ENCODE assay signal across 26 cellular contexts in the genomic region with DNA sequence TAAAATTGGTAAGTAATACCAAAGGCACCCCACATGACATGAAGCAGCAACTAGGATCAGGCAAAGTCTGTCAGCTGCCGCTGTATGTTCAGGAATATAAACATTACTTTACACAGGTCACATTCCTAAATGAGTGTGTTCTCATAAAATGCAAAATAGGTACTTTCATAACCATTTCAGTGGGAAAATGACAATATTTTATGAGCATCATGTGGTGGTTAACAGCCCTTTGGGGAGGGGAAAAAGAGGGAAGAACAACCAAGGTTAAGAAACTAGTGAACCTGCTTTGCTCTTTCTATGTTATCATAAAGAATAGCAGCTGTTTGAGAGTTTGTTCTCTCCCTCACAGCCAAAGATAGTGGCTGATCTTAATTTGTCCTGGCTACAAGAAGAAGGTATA.
DNase-seq lines count a peak whose midpoint lies in the region; ATAC-seq and TF ChIP-seq lines count a peak whose summit lies in the region.
"Had no signal": no experiment of that assay in that cellular context is flagged by ENCODE, and none has a peak within 500 bp of the region (broad histone marks: within the 10 kb centered on the region; RNA-seq: fewer than 3 reads in every experiment).

No MANE protein-coding gene starts in this region.

- H3K27me3 ChIP-seq in cardiac muscle cell (no peaks in the 10 kb centered on the region), right atrium auricular region (no peaks in the 10 kb centered on the region), left lung (no peaks in the 10 kb centered on the region)
- H3K27me3 ChIP-seq: adrenal gland, heart left ventricle had no signal

- no peaks in the 10 kb centered on the region for H3K9me3 Mint-ChIP-seq in stimulated activated naive B cell treated with anti-CD40 and anti-IgM and Interleukin-4, amounts not matched to agents 10 μg/mL and 1 μg/mL and 100 μg/mL, for 72 hours
- H3K9me3 Mint-ChIP-seq: CD8-positive, alpha-beta memory T cell; neural crest cell had no signal

- peak; percentile 91 for ATAC-seq in mucosa of descending colon
- no peak for ATAC-seq in left lung
- no peak for ATAC-seq in stimulated activated naive B cell treated with anti-CD40 and anti-IgM and Interleukin-4, amounts not matched to agents 10 μg/mL and 1 μg/mL and 100 μg/mL, for 72 hours (replicated peaks)
- ATAC-seq: activated CD8-positive, alpha-beta T cell treated with anti-CD3 and anti-CD28 coated beads, Interleukin-2, amount 10 ng/mL, durations not matched to agents 7 days and 5 days; GM12878; heart left ventricle had no signal

- peaks cover 0 to 5% of the 10 kb centered on the region in 2 donors for H3K27me3 Mint-ChIP-seq in stimulated activated naive B cell treated with anti-CD40 and anti-IgM and Interleukin-4, amounts not matched to agents 10 μg/mL and 1 μg/mL and 100 μg/mL, for 72 hours

- H3K36me3 Mint-ChIP-seq in stimulated activated naive B cell treated with anti-CD40 and anti-IgM and Interleukin-4, amounts not matched to agents 10 μg/mL and 1 μg/mL and 100 μg/mL, for 72 hours, result no peaks in the 10 kb centered on the region
- H3K36me3 Mint-ChIP-seq: CD8-positive, alpha-beta memory T cell had no signal

- TF ChIP-seq CTCF in cardiac muscle cell (IDR thresholded peaks at IDR 0.05; ENCODE audit: low read depth, low read length), result no peak
- no peak for TF ChIP-seq CTCF in right atrium auricular region (IDR thresholded peaks at IDR 0.05)
- TF ChIP-seq CTCF in VCaP (conservative IDR thresholded peaks at IDR 0.05), result no peak
- TF ChIP-seq CTCF in mucosa of descending colon (IDR thresholded peaks at IDR 0.05), result no peak
- TF ChIP-seq CTCF in GM10248 (IDR thresholded peaks at IDR 0.05; ENCODE audit: control extremely low read depth, extremely low read depth, low read depth, missing control alignments), result no peak
- TF ChIP-seq CTCF in left lung (IDR thresholded peaks at IDR 0.05), result no peak

- no peak overlapping the region for H3K27ac Mint-ChIP-seq in stimulated activated naive B cell treated with anti-CD40 and anti-IgM and Interleukin-4, amounts not matched to agents 10 μg/mL and 1 μg/mL and 100 μg/mL, for 72 hours
- H3K27ac Mint-ChIP-seq: activated CD8-positive, alpha-beta T cell treated with anti-CD3 and anti-CD28 coated beads, Interleukin-2, amount 10 ng/mL, durations not matched to agents 7 days and 5 days; CD8-positive, alpha-beta memory T cell had no signal

- H3K27ac ChIP-seq in cardiac muscle cell, result peak overlapping the region; percentile 56
- H3K27ac ChIP-seq in right atrium auricular region, result no peak overlapping the region
- peak overlapping the region; percentile 41 for H3K27ac ChIP-seq in VCaP
- H3K27ac ChIP-seq in left lung, result no peak overlapping the region
- H3K27ac ChIP-seq: adrenal gland, heart left ventricle, prostate gland, thoracic aorta had no signal

- POLR2A ChIA-PET in GM10248 (lab: Yijun Ruan, JAX), result no interaction called here

- CTCF ChIA-PET in GM10248 (lab: Yijun Ruan, JAX), result interaction anchor here (0.7 to 1.9 kb wide), 2 partner anchors 10 to 11 kb away, joined by 3 to 5 read pairs; no protein-coding TSS in a partner anchor

- peaks cover 4% of the 10 kb centered on the region for H3K36me3 ChIP-seq in cardiac muscle cell
- no peaks in the 10 kb centered on the region for H3K36me3 ChIP-seq in right atrium auricular region
- no peaks in the 10 kb centered on the region for H3K36me3 ChIP-seq in mucosa of descending colon (ENCODE audit: low read depth)
- no peaks in the 10 kb centered on the region for H3K36me3 ChIP-seq in left lung
- H3K36me3 ChIP-seq: adrenal gland, prostate gland had no signal

- peaks cover 4 to 6% of the 10 kb centered on the region in 2 donors for H3K4me1 Mint-ChIP-seq in stimulated activated naive B cell treated with anti-CD40 and anti-IgM and Interleukin-4, amounts not matched to agents 10 μg/mL and 1 μg/mL and 100 μg/mL, for 72 hours
- H3K4me1 Mint-ChIP-seq: CD8-positive, alpha-beta memory T cell had no signal

- no peaks in the 10 kb centered on the region for H3K9me3 ChIP-seq in cardiac muscle cell (ENCODE audit: low read depth)
- no peaks in the 10 kb centered on the region for H3K9me3 ChIP-seq in right atrium auricular region
- no peaks in the 10 kb centered on the region for H3K9me3 ChIP-seq in mucosa of descending colon
- H3K9me3 ChIP-seq in left lung, result no peaks in the 10 kb centered on the region
- H3K9me3 ChIP-seq: adrenal gland, heart left ventricle, prostate gland, thoracic aorta had no signal

- H3K4me3 ChIP-seq in cardiac muscle cell (no peak overlapping the region), right atrium auricular region (no peak overlapping the region), mucosa of descending colon (no peak overlapping the region), left lung (no peak overlapping the region)
- H3K4me3 ChIP-seq: adrenal gland, GM12878, heart left ventricle, prostate gland, smooth muscle cell, thoracic aorta had no signal

- no peak overlapping the region for H3K4me3 Mint-ChIP-seq in stimulated activated naive B cell treated with anti-CD40 and anti-IgM and Interleukin-4, amounts not matched to agents 10 μg/mL and 1 μg/mL and 100 μg/mL, for 72 hours
- H3K4me3 Mint-ChIP-seq: activated CD8-positive, alpha-beta T cell treated with anti-CD3 and anti-CD28 coated beads, Interleukin-2, amount 10 ng/mL, durations not matched to agents 7 days and 5 days; CD8-positive, alpha-beta memory T cell; neural crest cell had no signal

- intact Hi-C loops in mucosa of descending colon (cut with DNase I, micrococcal nuclease) (no loop called here), left lung (cut with DNase I) (no loop called here)

- peaks cover 30% of the 10 kb centered on the region for H3K4me1 ChIP-seq in cardiac muscle cell (ENCODE audit: low read depth)
- peaks cover 0 to 4% of the 10 kb centered on the region in 2 donors for H3K4me1 ChIP-seq in right atrium auricular region
- H3K4me1 ChIP-seq in mucosa of descending colon (ENCODE audit: low read depth), result peaks cover 13% of the 10 kb centered on the region
- no peaks in the 10 kb centered on the region for H3K4me1 ChIP-seq in left lung
- H3K4me1 ChIP-seq: adrenal gland, prostate gland had no signal

- peak in 1 of 2 donors; percentile 31 for DNase-seq in cardiac muscle cell (ENCODE audit: low read depth in 1 of 2, low spot score in 1 of 2)
- no peak for DNase-seq in right atrium auricular region (ENCODE audit: low spot score)
- no peak for DNase-seq in mucosa of descending colon
- no peak for DNase-seq in GM10248 (ENCODE audit: extremely low spot score)
- no peak for DNase-seq in left lung
- no peak for DNase-seq in NCI-H1105 (lab: John Stamatoyannopoulos, UW)
- no peak for DNase-seq in stimulated activated naive B cell treated with anti-CD40 and anti-IgM and Interleukin-4, amounts not matched to agents 10 μg/mL and 1 μg/mL and 100 μg/mL, for 72 hours
- DNase-seq: 8988T; activated CD4-positive, CD25-positive, alpha-beta regulatory T cell treated with anti-CD3 and anti-CD28 coated beads, Interleukin-2, amount 50 U/mL, for 72 hours; activated CD8-positive, alpha-beta T cell treated with anti-CD3 and anti-CD28 coated beads, Interleukin-2, amount 10 ng/mL, durations not matched to agents 7 days and 5 days; adrenal gland; AML-193; CD8-positive, alpha-beta memory T cell; heart left ventricle; Kasumi-1; midbrain; NCI-H2081 treated with DMSO at 0.1 percent for 48 hours; NK-92 treated with Interleukin-12 subunit alpha and Interleukin-12 subunit beta, amount 100 ng/mL, for 24 hours; stimulated activated CD4-positive, alpha-beta T cell treated with anti-CD3 and anti-CD28 coated beads, Interleukin-2, amount 100 ng/mL, for 48 hours; stimulated activated naive CD4-positive, alpha-beta T cell treated with Interleukin-2 at 50 U/mL for 16 hours had no signal

Comparison
In these comparisons a context has a peak if more than half of its experiments do, and no peak if none do; other contexts are left out.
1. H3K27ac ChIP-seq: peak in cardiac muscle cell (single experiment) and VCaP (single experiment); none in right atrium auricular region (0 of 2) and left lung (0 of 2).